10 cellular contexts compared by ENCODE assay signal in the genomic region with DNA sequence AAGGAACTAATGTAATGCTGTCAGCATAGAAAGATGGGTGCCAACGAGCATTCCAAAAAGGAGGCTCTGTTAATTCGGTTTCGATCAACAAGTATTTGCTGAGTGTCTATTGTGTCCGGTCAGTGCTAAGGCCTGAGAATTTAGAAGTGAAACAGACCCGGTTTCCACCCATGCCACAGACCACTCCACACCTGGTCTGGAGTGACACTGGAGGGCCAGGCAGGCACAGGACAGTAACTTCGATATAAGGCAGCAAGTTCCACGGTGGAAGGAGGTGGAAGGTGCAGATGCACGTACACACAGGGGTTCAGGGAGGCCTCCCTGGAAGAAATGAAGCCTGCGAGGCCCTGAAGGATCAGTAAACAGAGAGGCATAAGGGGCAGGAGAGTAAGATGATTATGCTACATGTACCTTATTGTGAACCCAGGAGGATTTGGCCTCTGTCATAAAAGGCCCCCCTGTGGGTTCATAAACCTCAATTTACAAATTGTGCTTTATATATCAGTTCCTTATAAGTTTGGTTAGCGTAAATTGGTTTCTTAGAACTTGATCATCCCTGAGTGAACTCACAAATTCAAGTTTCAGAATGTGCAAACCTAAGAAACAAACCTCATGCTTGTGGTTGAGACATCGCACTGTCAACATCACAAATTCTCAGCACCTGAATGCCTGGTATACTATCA. TPM values are rescaled to one million over a fixed set of nuclear protein-coding genes. Genes with fewer than 3 reads are reported as not detected.
DNase-seq lines count a peak whose midpoint lies in the region; ATAC-seq, FAIRE-seq and TF ChIP-seq lines count a peak whose summit lies in the region.
"Had no signal": no experiment of that assay in that cellular context is flagged by ENCODE, and none has a peak within 500 bp of the region (broad histone marks: within the 10 kb centered on the region; RNA-seq: fewer than 3 reads in every experiment).

No MANE protein-coding gene starts in this region.

- H3K36me3 ChIP-seq in mucosa of descending colon (ENCODE audit: low read depth) (no peaks in the 10 kb centered on the region), kidney (ENCODE audit: control insufficient read depth in 1 of 2, insufficient read depth in 2 of 2, low read length in 2 of 2) (peaks cover 11 to 24% of the 10 kb centered on the region in 2 donors)

- H3K9me3 ChIP-seq in mucosa of descending colon = no peaks in the 10 kb centered on the region
- H3K9me3 ChIP-seq in kidney (ENCODE audit: control insufficient read depth in 1 of 2, low read length in 2 of 2) = no peaks in the 10 kb centered on the region

- no peak overlapping the region for H3K9ac ChIP-seq in kidney (ENCODE audit: low read length in 2 of 2)

- H3K27ac ChIP-seq in kidney (ENCODE audit: low read depth in 2 of 2, low read length in 2 of 2) = no peak overlapping the region

- FAIRE-seq in GM12891 (lab: Jason Lieb, UNC) (peak; percentile 43), kidney (lab: Jason Lieb, UNC) (no peak)
- FAIRE-seq: keratinocyte had no signal

- H3K4me3 ChIP-seq in mucosa of descending colon = no peak overlapping the region
- no peak overlapping the region for H3K4me3 ChIP-seq in kidney (ENCODE audit: low read length in 2 of 2)

- no peak for TF ChIP-seq POLR2A in GM12891 (IDR thresholded peaks at IDR 0.05; ENCODE audit: low read depth, low read length)

- peaks cover 12% of the 10 kb centered on the region for H3K4me1 ChIP-seq in mucosa of descending colon (ENCODE audit: low read depth)
- H3K4me1 ChIP-seq in kidney (ENCODE audit: control insufficient read depth in 1 of 2, insufficient read depth in 1 of 2, low read depth in 1 of 2, low read length in 2 of 2) = peaks cover 26 to 41% of the 10 kb centered on the region in 2 donors

- ATAC-seq in GM21381 (IDR thresholded peaks at IDR 0.05; ENCODE audit: unreplicated experiment) (peak; percentile 71), HG03457 (IDR thresholded peaks at IDR 0.05; ENCODE audit: unreplicated experiment) (peak; percentile 46), mucosa of descending colon (peak; percentile 29), HG03025 (IDR thresholded peaks at IDR 0.05; ENCODE audit: low FRiP score, unreplicated experiment) (no peak)

- intact Hi-C loops in mucosa of descending colon (cut with DNase I, micrococcal nuclease) (no loop called here), kidney (cut with DNase I) (no loop called here)

- TF ChIP-seq CTCF in mucosa of descending colon (IDR thresholded peaks at IDR 0.05) = no peak
- no peak for TF ChIP-seq CTCF in kidney (IDR thresholded peaks at IDR 0.05; ENCODE audit: borderline replicate concordance, extremely low read depth, insufficient read depth)

- DNase-seq in GM12891 (ENCODE audit: insufficient read length, low spot score) (no peak), mucosa of descending colon (no peak), HUDEP-2 (lab: John Stamatoyannopoulos, UW; ENCODE audit: unreplicated experiment in 76 of 76) (no peak), kidney (no peak), NCI-H226 (no peak)
- DNase-seq: DMS79 had no signal

TF ChIP-seq in GM12891, 5 proteins besides CTCF, POLR2A, EP300 and RAD21:
- TF ChIP-seq POLR2AphosphoS5 (IDR thresholded peaks at IDR 0.05; ENCODE audit: low read depth, low read length) (no peak), SPI1 (IDR thresholded peaks at IDR 0.05; ENCODE audit: low read depth, low read length) (peak; percentile 72)
TF ChIP-seq in GM12891: peak in this region for 1.

RNA-seq across cellular contexts. Expression of a gene that starts 25.9 kb away (rescaled TPM):
- polyA plus RNA-seq in GM12891 (2012; ENCODE audit: low read depth, missing spikeins) = 10.2 TPM
- total RNA-seq in mucosa of descending colon = 10 to 100 TPM; 23.9 to 49.5 (median 25.6) TPM
- total RNA-seq in kidney = 32.5 TPM
- polyA plus RNA-seq in kidney (ENCODE audit: insufficient read depth, low read depth, low replicate concordance) = 3.6 TPM

RNA-seq across cellular contexts. Expression of a gene that starts 48.4 kb away (rescaled TPM):
- not detected for polyA plus RNA-seq in GM12891 (2012; ENCODE audit: low read depth, missing spikeins)
- total RNA-seq in mucosa of descending colon = 1 to 10 TPM in 2 of 3 donors, under 1 TPM in 1; 0.79 to 4.8 (median 3.0) TPM
- total RNA-seq in kidney = 0.41 TPM
- 50.4 TPM for polyA plus RNA-seq in kidney (ENCODE audit: insufficient read depth, low read depth, low replicate concordance)
- polyA plus RNA-seq: keratinocyte had no signal
